8 cellular contexts compared by ENCODE assay signal in genomic region chr6:87944541-87944954, GRCh38.
DNase-seq lines count a peak whose midpoint lies in the region; ATAC-seq and TF ChIP-seq lines count a peak whose summit lies in the region.

No MANE protein-coding gene starts in this region.

- H4K20me1 ChIP-seq in Karpas-422 (ENCODE audit: insufficient read depth, low read depth, low read length): no peaks in the 10 kb centered on the region

- H3K79me2 ChIP-seq in Karpas-422 (ENCODE audit: low read length): no peaks in the 10 kb centered on the region

- H3K4me3 ChIP-seq in AG09309 (ENCODE audit: control insufficient read depth, low read depth, low read length): no peak overlapping the region
- no peak overlapping the region for H3K4me3 ChIP-seq in Karpas-422 (ENCODE audit: low read length)

- no peaks in the 10 kb centered on the region for H3K9me3 ChIP-seq in Karpas-422 (ENCODE audit: low read length)

- peak; percentile 10 for DNase-seq in AG09309 (ENCODE audit: low read depth)
- no peak for DNase-seq in Karpas-422
- peak; percentile 15 to 18 for DNase-seq in T47D (ENCODE audit: low read depth in 1 of 2, low spot score in 1 of 2)
- DNase-seq in medulla oblongata (ENCODE audit: extremely low spot score): peak; percentile 45

- peaks cover 5% of the 10 kb centered on the region for H3K4me1 ChIP-seq in Karpas-422 (ENCODE audit: low read length)

- TF ChIP-seq POLR2A in GM18505 (IDR thresholded peaks at IDR 0.05; ENCODE audit: borderline replicate concordance, extremely low read depth, insufficient read depth, insufficient read length): no peak

- in situ Hi-C loops in T47D (cut with HindIII; ENCODE audit: low pct_unique_long_range_greater_than_20kb, low sequenced_read_pairs): no loop called here

- ATAC-seq in HG02840 (IDR thresholded peaks at IDR 0.05; ENCODE audit: low FRiP score, unreplicated experiment) (no peak), HG02970 (IDR thresholded peaks at IDR 0.05; ENCODE audit: low FRiP score, unreplicated experiment) (no peak), GM19324 (IDR thresholded peaks at IDR 0.05; ENCODE audit: low FRiP score, unreplicated experiment) (no peak), GM18505 (IDR thresholded peaks at IDR 0.05; ENCODE audit: unreplicated experiment) (no peak)

- H3K27me3 ChIP-seq in Karpas-422 (ENCODE audit: low read length): no peaks in the 10 kb centered on the region

- no peaks in the 10 kb centered on the region for H3K36me3 ChIP-seq in Karpas-422 (ENCODE audit: insufficient read depth, low read length)

- peak overlapping the region; percentile 37; the same call in 1 of the 2 replicates for H2AFZ ChIP-seq in Karpas-422 (ENCODE audit: low read length)

- peak; percentile 27 for TF ChIP-seq CTCF in AG09309 (IDR thresholded peaks at IDR 0.05; ENCODE audit: control insufficient read depth, insufficient read depth, low read depth, low read length, missing control alignments)

- H3K9me2 ChIP-seq in Karpas-422 (replicated peaks; ENCODE audit: insufficient read depth, low read length): no peaks in the 10 kb centered on the region

- no peak overlapping the region for H3K9ac ChIP-seq in Karpas-422 (ENCODE audit: low read length)

- no peak overlapping the region for H3K4me2 ChIP-seq in Karpas-422 (ENCODE audit: low read depth, low read length, poor library complexity, severe bottlenecking)

- no peak overlapping the region for H3K27ac ChIP-seq in Karpas-422 (ENCODE audit: low read length)
